9 cellular contexts compared by ENCODE assay signal in the genomic region with DNA sequence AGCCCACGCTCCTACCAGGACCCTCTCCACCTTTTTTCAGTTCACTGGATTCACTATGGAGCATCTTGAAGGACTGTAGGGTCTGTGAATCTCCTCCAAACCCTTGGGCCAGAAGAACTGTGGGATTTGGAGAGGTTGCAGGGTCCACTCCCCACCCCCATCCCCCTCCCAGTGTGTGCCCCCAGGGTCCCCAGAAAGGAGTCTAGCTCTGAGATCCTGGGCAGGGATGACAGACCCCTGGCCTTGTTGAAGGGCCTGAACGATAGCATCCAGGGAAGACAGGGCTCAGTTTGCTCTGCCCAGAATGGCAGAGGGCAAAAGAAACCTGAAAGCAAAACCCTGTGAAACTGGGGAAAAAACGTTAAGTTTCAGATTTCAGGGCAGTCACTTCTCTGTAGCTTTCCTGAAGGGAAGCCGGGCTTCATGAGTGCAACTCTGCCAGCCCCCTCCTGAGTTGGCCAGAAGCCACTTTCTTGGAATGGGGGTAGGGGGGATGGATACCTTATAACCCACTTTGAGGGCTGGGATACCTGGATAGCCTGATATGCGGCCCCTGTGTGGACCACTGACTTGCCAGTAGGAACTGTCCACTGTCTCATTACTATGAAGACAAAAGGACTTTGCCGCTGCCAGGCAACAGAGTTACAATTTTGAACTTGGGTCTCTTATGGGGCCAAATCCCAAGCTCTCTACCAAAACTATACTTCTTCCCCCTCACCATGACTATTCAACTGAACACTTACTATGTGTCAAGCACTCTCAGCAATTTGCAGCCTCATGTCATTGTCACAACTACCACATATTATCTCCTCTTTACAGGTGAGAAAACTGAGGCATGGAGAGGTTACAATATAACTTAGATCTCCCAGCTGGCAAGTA. TPM values are rescaled to one million over a fixed set of nuclear protein-coding genes. Genes with fewer than 3 reads are reported as not detected.
A peak's percentile ranks its signal among the peaks of the same experiment; 100 is the strongest.
DNase-seq lines count a peak whose midpoint lies in the region; ATAC-seq and TF ChIP-seq lines count a peak whose summit lies in the region.
"Had no signal": no experiment of that assay in that cellular context is flagged by ENCODE, and none has a peak within 500 bp of the region (broad histone marks: within the 10 kb centered on the region; RNA-seq: fewer than 3 reads in every experiment).

No MANE protein-coding gene starts in this region.

- no peak overlapping the region for H3K23ac ChIP-seq in mesendoderm (ENCODE audit: low read length)

- no CpG with 5 or more reads among the region's 6 CpGs for WGBS in mesendoderm (ENCODE audit: extremely low coverage, insufficient coverage, low lambda C conversion rate)
- WGBS in thyroid gland, 2 donors = 62 to 63% methylated on average over 6 of the region's 6 CpGs
- WGBS in suprapubic skin = 55% methylated on average over 6 of the region's 6 CpGs

- H3K27me3 ChIP-seq in mesendoderm (ENCODE audit: insufficient read depth, low read length, poor library complexity) = no peaks in the 10 kb centered on the region
- H3K27me3 ChIP-seq in thyroid gland = no peaks in the 10 kb centered on the region
- no peaks in the 10 kb centered on the region for H3K27me3 ChIP-seq in suprapubic skin

- no peak overlapping the region for H2BK15ac ChIP-seq in mesendoderm (replicated peaks; ENCODE audit: low read depth)

- peaks cover 8% of the 10 kb centered on the region for H3K4me1 ChIP-seq in mesendoderm (ENCODE audit: control insufficient read depth, low read depth, low read length)
- H3K4me1 ChIP-seq in thyroid gland = peaks cover 33 to 49% of the 10 kb centered on the region in 2 donors
- peaks cover 72% of the 10 kb centered on the region for H3K4me1 ChIP-seq in suprapubic skin

- peak overlapping the region; percentile 75 for H3K9ac ChIP-seq in mesendoderm (ENCODE audit: low read length)

- peaks cover 22% of the 10 kb centered on the region for H3K36me3 Mint-ChIP-seq in activated naive CD4-positive, alpha-beta T cell treated with anti-CD3 and anti-CD28 coated beads, Interleukin-2, amount 50 U/mL, for 24 hours
- peaks cover 82% of the 10 kb centered on the region for H3K36me3 Mint-ChIP-seq in activated T-helper 17 cell treated with anti-CD3 and anti-CD28 coated beads, Interleukin-2, amount 50 U/mL, for 72 hours (ENCODE audit: low read depth)

- intact Hi-C loops in thyroid gland (cut with DNase I) = no loop called here

- no peaks in the 10 kb centered on the region for H3K9me3 ChIP-seq in thyroid gland
- H3K9me3 ChIP-seq in suprapubic skin = no peaks in the 10 kb centered on the region

- peaks cover 5% of the 10 kb centered on the region for H3K79me1 ChIP-seq in mesendoderm (ENCODE audit: low read length)

- H3K79me2 ChIP-seq in mesendoderm (ENCODE audit: control insufficient read depth, insufficient read depth, low read length) = no peaks in the 10 kb centered on the region

- H3K4me3 ChIP-seq in mesendoderm (ENCODE audit: low read length) (no peak overlapping the region), thyroid gland (replicated peaks in 1 of 3) (peak overlapping the region in 1 of 3 donors; percentile 69), suprapubic skin (no peak overlapping the region)

- peaks cover 54% of the 10 kb centered on the region for H3K4me1 Mint-ChIP-seq in activated naive CD4-positive, alpha-beta T cell treated with anti-CD3 and anti-CD28 coated beads, Interleukin-2, amount 50 U/mL, for 24 hours
- peaks cover 19% of the 10 kb centered on the region for H3K4me1 Mint-ChIP-seq in activated T-helper 17 cell treated with anti-CD3 and anti-CD28 coated beads, Interleukin-2, amount 50 U/mL, for 72 hours

- H2BK120ac ChIP-seq in mesendoderm (ENCODE audit: low read depth, low read length) = no peak overlapping the region

- TF ChIP-seq CTCF in thyroid gland (IDR thresholded peaks at IDR 0.05) (no peak), suprapubic skin (IDR thresholded peaks at IDR 0.05) (no peak)

- ATAC-seq in activated T-helper 17 cell treated with anti-CD3 and anti-CD28 coated beads, Interleukin-2, amount 50 U/mL, for 72 hours (replicated peaks) = no peak
- no peak for ATAC-seq in HG03354 (IDR thresholded peaks at IDR 0.05; ENCODE audit: poor library complexity, severe bottlenecking, unreplicated experiment)

- H3K4me3 Mint-ChIP-seq in activated naive CD4-positive, alpha-beta T cell treated with anti-CD3 and anti-CD28 coated beads, Interleukin-2, amount 50 U/mL, for 24 hours = peak overlapping the region; percentile 96
- peak overlapping the region; percentile 97 for H3K4me3 Mint-ChIP-seq in activated T-helper 17 cell treated with anti-CD3 and anti-CD28 coated beads, Interleukin-2, amount 50 U/mL, for 72 hours

- H3K27ac ChIP-seq in mesendoderm (ENCODE audit: low read depth, low read length) (no peak overlapping the region), thyroid gland (peak overlapping the region; percentile 71 to 100 (median 100)), suprapubic skin (no peak overlapping the region)

- H3K27ac Mint-ChIP-seq in activated naive CD4-positive, alpha-beta T cell treated with anti-CD3 and anti-CD28 coated beads, Interleukin-2, amount 50 U/mL, for 24 hours = peak overlapping the region; percentile 97
- H3K27ac Mint-ChIP-seq in activated T-helper 17 cell treated with anti-CD3 and anti-CD28 coated beads, Interleukin-2, amount 50 U/mL, for 72 hours = peak overlapping the region; percentile 100

- H3K18ac ChIP-seq in mesendoderm (ENCODE audit: low read length) = no peak overlapping the region

- peak overlapping the region; percentile 89 for H3K56ac ChIP-seq in mesendoderm (ENCODE audit: low read length)

- H2AK5ac ChIP-seq in mesendoderm (ENCODE audit: low read length) = no peak overlapping the region

- no peak for DNase-seq in activated naive CD4-positive, alpha-beta T cell treated with Interleukin-2 at 50 U/mL for 16 hours
- DNase-seq in mesendoderm (no peak), thyroid gland (no peak), suprapubic skin (ENCODE audit: low spot score in 2 of 2) (no peak), CD1c-positive myeloid dendritic cell (ENCODE audit: extremely low spot score) (no peak)

- no peaks in the 10 kb centered on the region for H3K27me3 Mint-ChIP-seq in activated naive CD4-positive, alpha-beta T cell treated with anti-CD3 and anti-CD28 coated beads, Interleukin-2, amount 50 U/mL, for 24 hours
- no peaks in the 10 kb centered on the region for H3K27me3 Mint-ChIP-seq in activated T-helper 17 cell treated with anti-CD3 and anti-CD28 coated beads, Interleukin-2, amount 50 U/mL, for 72 hours

- no peaks in the 10 kb centered on the region for H3K36me3 ChIP-seq in mesendoderm (ENCODE audit: control insufficient read depth, insufficient read depth, low read length)
- peaks cover under 1 to 1% of the 10 kb centered on the region in 2 donors for H3K36me3 ChIP-seq in thyroid gland
- H3K36me3 ChIP-seq in suprapubic skin = peaks cover 2% of the 10 kb centered on the region

- H3K9me3 Mint-ChIP-seq in activated naive CD4-positive, alpha-beta T cell treated with anti-CD3 and anti-CD28 coated beads, Interleukin-2, amount 50 U/mL, for 24 hours = no peaks in the 10 kb centered on the region
- no peaks in the 10 kb centered on the region for H3K9me3 Mint-ChIP-seq in activated T-helper 17 cell treated with anti-CD3 and anti-CD28 coated beads, Interleukin-2, amount 50 U/mL, for 72 hours

- H2BK5ac ChIP-seq in mesendoderm (ENCODE audit: low read length) = no peak overlapping the region

- no peak overlapping the region for H3K4me2 ChIP-seq in mesendoderm (ENCODE audit: low read length)

- H3K4ac ChIP-seq in mesendoderm (ENCODE audit: low read depth, low read length) = no peak overlapping the region

- no peak overlapping the region for H4K5ac ChIP-seq in mesendoderm (ENCODE audit: low read length)

- TF ChIP-seq POLR2A in thyroid gland (IDR thresholded peaks at IDR 0.05) = no peak
- no peak for TF ChIP-seq POLR2A in suprapubic skin (IDR thresholded peaks at IDR 0.05)

- H4K8ac ChIP-seq in mesendoderm (ENCODE audit: low read depth, low read length) = no peak overlapping the region

- no peak for TF ChIP-seq EP300 in suprapubic skin (IDR thresholded peaks at IDR 0.05)

RNA-seq across cellular contexts. Expression of a gene that starts 1.6 kb away (rescaled TPM):
- total RNA-seq in activated T-helper 17 cell treated with anti-CD3 and anti-CD28 coated beads, Interleukin-2, amount 50 U/mL, for 72 hours = 100 to 1,000 TPM; 204 to 327 TPM
- polyA plus RNA-seq in mesendoderm (2013, experiment 1 of 2) = 2.4 TPM
- 2.3 TPM for polyA plus RNA-seq in mesendoderm (2013, experiment 2 of 2)
- total RNA-seq in thyroid gland (10 to 100 TPM; 31.0 to 78.1 (median 48.0) TPM), suprapubic skin (10 to 100 TPM; 12.8 to 20.5 (median 14.7) TPM)
- total RNA-seq: OCI-LY7 had no signal

RNA-seq across cellular contexts. Expression of a gene that starts 3.7 kb away (rescaled TPM):
- total RNA-seq in activated T-helper 17 cell treated with anti-CD3 and anti-CD28 coated beads, Interleukin-2, amount 50 U/mL, for 72 hours = 100 to 1,000 TPM in 1 of 2 donors, 10 to 100 TPM in 1; 99.8 to 131 TPM
- 35.2 TPM for polyA plus RNA-seq in mesendoderm (2013, experiment 1 of 2)
- 36.3 TPM for polyA plus RNA-seq in mesendoderm (2013, experiment 2 of 2)
- 100 to 1,000 TPM in 1 of 4 donors, 10 to 100 TPM in 3; 66.1 to 147 (median 97.5) TPM for total RNA-seq in thyroid gland
- 100 to 1,000 TPM in 2 of 4 donors, 10 to 100 TPM in 2; 71.5 to 120 (median 99.4) TPM for total RNA-seq in suprapubic skin

RNA-seq across cellular contexts. Expression of a gene that starts 43.9 kb away (rescaled TPM):
- 10 to 100 TPM; 47.5 to 99.2 TPM for total RNA-seq in activated T-helper 17 cell treated with anti-CD3 and anti-CD28 coated beads, Interleukin-2, amount 50 U/mL, for 72 hours
- 5.3 TPM for polyA plus RNA-seq in mesendoderm (2013, experiment 1 of 2)
- 5.4 TPM for polyA plus RNA-seq in mesendoderm (2013, experiment 2 of 2)
- 10 to 100 TPM; 13.9 to 20.8 (median 17.6) TPM for total RNA-seq in thyroid gland
- total RNA-seq in suprapubic skin = 10 to 100 TPM in 1 of 4 donors, 1 to 10 TPM in 3; 3.8 to 10.6 (median 8.4) TPM

RNA-seq across cellular contexts. Expression of a gene that starts 45.7 kb away (rescaled TPM):
- 10 to 100 TPM; 17.3 to 50.8 TPM for total RNA-seq in activated T-helper 17 cell treated with anti-CD3 and anti-CD28 coated beads, Interleukin-2, amount 50 U/mL, for 72 hours
- 1.9 TPM for polyA plus RNA-seq in mesendoderm (2013, experiment 1 of 2)
- polyA plus RNA-seq in mesendoderm (2013, experiment 2 of 2) = 1.9 TPM
- total RNA-seq in thyroid gland (10 to 100 TPM; 19.6 to 22.0 (median 20.3) TPM), suprapubic skin (1 to 10 TPM; 1.3 to 3.7 (median 2.2) TPM)

Comparison
In these comparisons a context has a peak if more than half of its experiments do, and no peak if none do; other contexts are left out.
1. H3K27ac ChIP-seq: peak in thyroid gland (3 of 3); none in mesendoderm (single experiment) and suprapubic skin (single experiment).